Comparison of ENCODE assay signal across 1 cellular context in the genomic region with DNA sequence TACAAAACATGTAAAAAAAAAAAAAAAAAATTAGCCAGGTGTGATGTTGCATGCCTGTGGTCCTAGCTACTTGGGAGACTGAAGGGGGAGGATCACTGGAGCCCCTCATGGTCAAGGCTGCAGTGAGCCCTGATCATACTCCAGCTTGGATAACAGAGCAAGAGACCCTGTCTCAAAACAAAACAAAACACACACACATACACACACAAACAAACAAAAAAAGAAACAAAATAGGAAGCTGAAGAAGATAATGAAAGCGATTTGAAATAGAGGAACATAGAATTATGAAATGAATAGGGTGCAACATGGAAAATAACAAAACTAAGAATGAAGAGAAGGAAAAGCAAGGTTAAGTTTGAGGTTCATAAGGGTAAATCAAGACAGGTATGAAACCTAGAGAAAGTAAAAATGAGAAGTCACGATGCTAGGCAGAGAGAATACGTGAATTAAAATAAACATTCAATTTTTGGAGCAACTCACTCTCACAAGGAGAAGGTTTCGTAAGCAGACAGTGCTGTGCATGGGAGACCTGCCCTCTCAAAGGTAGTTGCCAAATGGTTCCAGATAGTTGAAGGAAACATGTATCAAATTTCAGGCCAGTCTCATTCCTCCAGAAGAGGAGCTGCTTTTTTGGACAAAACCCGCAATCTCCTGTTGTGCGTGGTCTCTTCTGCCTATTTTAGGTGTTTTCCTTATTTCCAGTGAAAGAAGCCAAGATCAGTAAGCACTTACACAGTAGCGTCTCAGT.
TF ChIP-seq lines count a peak whose summit lies in the region.

No MANE protein-coding gene starts in this region.

TF ChIP-seq in GM23338, 12 proteins besides CTCF, POLR2A, EP300 and RAD21 (continued from another document):
- TF ChIP-seq ZNF462 (CRISPR knock-in tag; IDR thresholded peaks at IDR 0.05): no peak
- no peak for TF ChIP-seq ZNF331 (CRISPR knock-in tag; IDR thresholded peaks at IDR 0.05; ENCODE audit: low read depth)
- no peak for TF ChIP-seq ZNF114 (CRISPR knock-in tag; IDR thresholded peaks at IDR 0.05)
- no peak for TF ChIP-seq CREB1 (CRISPR knock-in tag; IDR thresholded peaks at IDR 0.05; ENCODE audit: low read depth)
- no peak for TF ChIP-seq REST (IDR thresholded peaks at IDR 0.05; ENCODE audit: unreplicated experiment)
- no peak for TF ChIP-seq EZH2phosphoT487 (IDR thresholded peaks at IDR 0.05; ENCODE audit: unreplicated experiment)
- no peak for TF ChIP-seq EZH2 (IDR thresholded peaks at IDR 0.05; ENCODE audit: low read depth, unreplicated experiment)
- no peak for TF ChIP-seq NANOG (IDR thresholded peaks at IDR 0.05; ENCODE audit: borderline replicate concordance)
